10 cellular contexts compared by ENCODE assay signal in the genomic region with DNA sequence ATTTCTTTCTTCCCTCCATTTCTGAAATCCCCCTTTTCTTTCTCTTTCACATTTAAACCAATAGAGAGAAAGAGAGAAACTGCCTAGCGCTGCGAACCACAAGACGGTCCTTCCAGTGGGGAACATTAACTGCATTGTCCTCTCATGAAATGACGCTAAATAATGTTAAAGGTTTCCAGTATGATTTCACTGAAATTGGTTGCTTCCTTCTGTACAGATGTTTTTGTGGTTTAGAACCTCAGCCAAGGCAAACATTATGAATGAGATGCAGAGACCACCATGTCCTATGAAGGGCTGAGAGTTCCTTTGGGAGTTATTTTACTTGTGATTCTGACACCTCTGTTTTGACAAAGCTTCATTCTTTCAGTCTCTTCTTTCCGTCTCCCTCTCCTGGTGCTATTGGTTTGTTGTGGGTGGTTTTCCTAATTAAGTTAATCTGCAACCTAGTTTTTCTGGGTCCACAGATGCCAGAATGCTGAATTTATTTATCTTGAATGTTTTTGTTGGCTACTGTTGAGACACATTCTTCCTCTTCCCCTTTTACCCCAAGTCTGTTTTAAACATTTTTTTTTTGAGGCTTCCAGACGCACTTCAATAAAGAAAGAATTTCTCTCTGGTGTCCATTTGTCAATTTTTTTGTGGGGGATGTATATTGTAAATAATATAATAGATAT. TPM values are rescaled to one million over a fixed set of nuclear protein-coding genes. Genes with fewer than 3 reads are reported as not detected.
A peak's percentile ranks its signal among the peaks of the same experiment; 100 is the strongest.
DNase-seq lines count a peak whose midpoint lies in the region; ATAC-seq and TF ChIP-seq lines count a peak whose summit lies in the region.
"Had no signal": no experiment of that assay in that cellular context is flagged by ENCODE, and none has a peak within 500 bp of the region (broad histone marks: within the 10 kb centered on the region; RNA-seq: fewer than 3 reads in every experiment).

No MANE protein-coding gene starts in this region.

- H3K4me3 ChIP-seq in HEK293 (ENCODE audit: low read depth, low read length) (no peak overlapping the region), BE2C (ENCODE audit: low read depth, low read length) (no peak overlapping the region)

- H3K27me3 ChIP-seq in BE2C = peaks cover 90% of the 10 kb centered on the region

- H3K27ac Mint-ChIP-seq in stimulated activated naive B cell treated with anti-CD40 and anti-IgM and Interleukin-4, amounts not matched to agents 10 μg/mL and 1 μg/mL and 100 μg/mL, for 72 hours = peak overlapping the region; percentile 28
- H3K27ac Mint-ChIP-seq: activated CD4-positive, alpha-beta T cell treated with anti-CD3 and anti-CD28 coated beads for 36 hours had no signal

- TF ChIP-seq CTCF in HEK293 (tag by site-specific recombination; IDR thresholded peaks at IDR 0.05) (no peak), BE2C (IDR thresholded peaks at IDR 0.05; ENCODE audit: low read depth, low read length) (no peak), omental fat pad (IDR thresholded peaks at IDR 0.05) (no peak)

- H3K4me3 Mint-ChIP-seq in stimulated activated naive B cell treated with anti-CD40 and anti-IgM and Interleukin-4, amounts not matched to agents 10 μg/mL and 1 μg/mL and 100 μg/mL, for 72 hours = peak overlapping the region; percentile 74 to 76
- H3K4me3 Mint-ChIP-seq: activated CD4-positive, alpha-beta T cell treated with anti-CD3 and anti-CD28 coated beads for 36 hours; central memory CD8-positive, alpha-beta T cell had no signal

- H3K4me1 ChIP-seq in HEK293 (ENCODE audit: control insufficient read depth, insufficient read depth, low read length) (no peaks in the 10 kb centered on the region; the same call in none of the 2 replicates), BE2C (no peaks in the 10 kb centered on the region)

- peaks cover 15 to 37% of the 10 kb centered on the region in 2 donors for H3K27me3 Mint-ChIP-seq in stimulated activated naive B cell treated with anti-CD40 and anti-IgM and Interleukin-4, amounts not matched to agents 10 μg/mL and 1 μg/mL and 100 μg/mL, for 72 hours

- POLR2A ChIA-PET in HEK293 (lab: Yijun Ruan, JAX) = no interaction called here

- H3K27ac ChIP-seq in HEK293 (ENCODE audit: extremely low read depth, low read depth, low read length) = no peak overlapping the region
- H3K27ac ChIP-seq in caudate nucleus (ENCODE audit: low read depth, low read length) = peak overlapping the region; percentile 18

- CTCF ChIA-PET in HEK293 (lab: Yijun Ruan, JAX) = interaction anchor here (0.6 kb wide), 1 partner anchor 16 kb away, joined by 4 read pairs; no protein-coding TSS in a partner anchor

- no peaks in the 10 kb centered on the region for H3K9me3 Mint-ChIP-seq in stimulated activated naive B cell treated with anti-CD40 and anti-IgM and Interleukin-4, amounts not matched to agents 10 μg/mL and 1 μg/mL and 100 μg/mL, for 72 hours
- H3K9me3 Mint-ChIP-seq: central memory CD8-positive, alpha-beta T cell had no signal

- H3K36me3 Mint-ChIP-seq in stimulated activated naive B cell treated with anti-CD40 and anti-IgM and Interleukin-4, amounts not matched to agents 10 μg/mL and 1 μg/mL and 100 μg/mL, for 72 hours = no peaks in the 10 kb centered on the region

- no peaks in the 10 kb centered on the region for H3K36me3 ChIP-seq in HEK293 (ENCODE audit: control insufficient read depth in 2 of 2, insufficient read depth in 1 of 2, low read length in 2 of 2)
- H3K36me3 ChIP-seq in BE2C = no peaks in the 10 kb centered on the region

- H3K4me1 Mint-ChIP-seq in stimulated activated naive B cell treated with anti-CD40 and anti-IgM and Interleukin-4, amounts not matched to agents 10 μg/mL and 1 μg/mL and 100 μg/mL, for 72 hours = peaks cover 18 to 30% of the 10 kb centered on the region in 2 donors

- no peak for DNase-seq in caudate nucleus (lab: John Stamatoyannopoulos, UW)
- no peak for DNase-seq in left lobe of liver (ENCODE audit: low spot score)
- no peak for DNase-seq in stimulated activated naive B cell treated with anti-CD40 and anti-IgM and Interleukin-4, amounts not matched to agents 10 μg/mL and 1 μg/mL and 100 μg/mL, for 72 hours
- DNase-seq in BE2C = no peak
- no peak for DNase-seq in omental fat pad (ENCODE audit: low spot score)
- no peak for DNase-seq in DMS153 (lab: John Stamatoyannopoulos, UW)
- DNase-seq: activated CD4-positive, alpha-beta T cell treated with anti-CD3 and anti-CD28 coated beads for 36 hours had no signal

- peak; percentile 38 for ATAC-seq in left lobe of liver
- ATAC-seq in stimulated activated naive B cell treated with anti-CD40 and anti-IgM and Interleukin-4, amounts not matched to agents 10 μg/mL and 1 μg/mL and 100 μg/mL, for 72 hours (replicated peaks) = peak; percentile 66 to 75
- no peak for ATAC-seq in omental fat pad (ENCODE audit: low FRiP score)
- ATAC-seq in GM19452 (IDR thresholded peaks at IDR 0.05; ENCODE audit: unreplicated experiment) = no peak
- ATAC-seq: activated CD4-positive, alpha-beta T cell treated with anti-CD3 and anti-CD28 coated beads for 36 hours had no signal

- no peaks in the 10 kb centered on the region for H3K9me3 ChIP-seq in HEK293 (ENCODE audit: control insufficient read depth, insufficient read depth, low read depth, low read length)
- no peaks in the 10 kb centered on the region for H3K9me3 ChIP-seq in BE2C

TF ChIP-seq in HEK293, 187 proteins besides CTCF, POLR2A, EP300 and RAD21:
- TF ChIP-seq, protein P1, sequence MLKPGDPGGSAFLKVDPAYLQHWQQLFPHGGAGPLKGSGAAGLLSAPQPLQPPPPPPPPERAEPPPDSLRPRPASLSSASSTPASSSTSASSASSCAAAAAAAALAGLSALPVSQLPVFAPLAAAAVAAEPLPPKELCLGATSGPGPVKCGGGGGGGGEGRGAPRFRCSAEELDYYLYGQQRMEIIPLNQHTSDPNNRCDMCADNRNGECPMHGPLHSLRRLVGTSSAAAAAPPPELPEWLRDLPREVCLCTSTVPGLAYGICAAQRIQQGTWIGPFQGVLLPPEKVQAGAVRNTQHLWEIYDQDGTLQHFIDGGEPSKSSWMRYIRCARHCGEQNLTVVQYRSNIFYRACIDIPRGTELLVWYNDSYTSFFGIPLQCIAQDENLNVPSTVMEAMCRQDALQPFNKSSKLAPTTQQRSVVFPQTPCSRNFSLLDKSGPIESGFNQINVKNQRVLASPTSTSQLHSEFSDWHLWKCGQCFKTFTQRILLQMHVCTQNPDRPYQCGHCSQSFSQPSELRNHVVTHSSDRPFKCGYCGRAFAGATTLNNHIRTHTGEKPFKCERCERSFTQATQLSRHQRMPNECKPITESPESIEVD (tag by site-specific recombination; IDR thresholded peaks at IDR 0.05) = peak; percentile 39; the same call in 1 of the 2 replicates
- TF ChIP-seq, protein P2, sequence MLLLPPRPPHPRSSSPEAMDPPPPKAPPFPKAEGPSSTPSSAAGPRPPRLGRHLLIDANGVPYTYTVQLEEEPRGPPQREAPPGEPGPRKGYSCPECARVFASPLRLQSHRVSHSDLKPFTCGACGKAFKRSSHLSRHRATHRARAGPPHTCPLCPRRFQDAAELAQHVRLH (tag by site-specific recombination; IDR thresholded peaks at IDR 0.05) = no peak
- TF ChIP-seq ZNF830 (tag by site-specific recombination; IDR thresholded peaks at IDR 0.05; ENCODE audit: low read depth) (no peak), ZNF843 (tag by site-specific recombination; IDR thresholded peaks at IDR 0.05) (no peak)

RNA-seq across cellular contexts. Expression of a gene that starts 52.0 kb away (rescaled TPM):
- total RNA-seq in left lobe of liver (160 TPM), omental fat pad (100 to 1,000 TPM in 3 of 4 donors, 10 to 100 TPM in 1; 82.7 to 375 (median 189) TPM)
- not detected for polyA plus RNA-seq in BE2C (2012; ENCODE audit: insufficient read depth, insufficient read length, low read depth)

Comparison
In these comparisons a context has a peak if more than half of its experiments do, and no peak if none do; other contexts are left out.
1. ATAC-seq: peak in left lobe of liver (single experiment) and stimulated activated naive B cell treated with anti-CD40 and anti-IgM and Interleukin-4, amounts not matched to agents 10 μg/mL and 1 μg/mL and 100 μg/mL, for 72 hours (2 of 2); none in omental fat pad (single experiment) and GM19452 (single experiment).